In the genomic region with DNA sequence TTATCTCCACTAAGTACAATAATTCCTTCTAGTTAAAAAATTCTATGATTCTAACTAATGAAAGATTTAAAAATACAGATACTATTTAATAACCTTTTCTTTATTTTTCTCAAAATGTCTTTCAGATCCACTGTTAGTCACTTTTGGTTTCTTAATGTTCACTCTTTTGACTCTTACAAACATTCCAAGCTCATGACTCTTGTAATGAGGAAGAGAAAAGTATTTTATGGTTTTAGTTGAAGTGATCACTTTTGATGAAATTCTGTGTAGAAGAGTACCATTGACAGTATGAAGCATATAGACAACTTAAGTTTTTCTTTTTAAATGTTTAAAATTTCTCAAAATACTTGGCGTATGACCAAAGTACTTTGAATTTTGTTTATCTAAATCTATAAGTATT, we compare ENCODE assay signal across 22 cellular contexts. TPM values are rescaled to one million over a fixed set of nuclear protein-coding genes. Genes with fewer than 3 reads are reported as not detected.
DNase-seq lines count a peak whose midpoint lies in the region; ATAC-seq, FAIRE-seq and TF ChIP-seq lines count a peak whose summit lies in the region.
"Had no signal": no experiment of that assay in that cellular context is flagged by ENCODE, and none has a peak within 500 bp of the region (broad histone marks: within the 10 kb centered on the region; RNA-seq: fewer than 3 reads in every experiment).

No MANE protein-coding gene starts in this region.

- no peaks in the 10 kb centered on the region for H3K9me3 Mint-ChIP-seq in stimulated activated effector memory CD8-positive, alpha-beta T cell treated with anti-CD3 and anti-CD28 coated beads, Interleukin-12 subunit alpha, Interleukin-12 subunit beta, amount 100 ng/mL, for 72 hours
- H3K9me3 Mint-ChIP-seq: CD8-positive, alpha-beta T cell; natural killer cell treated with Interleukin-12 subunit alpha and Interleukin-12 subunit beta and Interleukin-15 and Interleukin-18, amount 100 ng/mL, for 72 hours had no signal

- no peak overlapping the region for H3K27ac Mint-ChIP-seq in stimulated activated effector memory CD8-positive, alpha-beta T cell treated with anti-CD3 and anti-CD28 coated beads, Interleukin-12 subunit alpha, Interleukin-12 subunit beta, amount 100 ng/mL, for 72 hours
- H3K27ac Mint-ChIP-seq: activated CD4-positive, alpha-beta T cell treated with anti-CD3 and anti-CD28 coated beads for 36 hours; CD8-positive, alpha-beta T cell; natural killer cell treated with Interleukin-12 subunit alpha and Interleukin-12 subunit beta and Interleukin-15 and Interleukin-18, amount 100 ng/mL, for 72 hours had no signal

- no peaks in the 10 kb centered on the region for H3K4me1 Mint-ChIP-seq in stimulated activated effector memory CD8-positive, alpha-beta T cell treated with anti-CD3 and anti-CD28 coated beads, Interleukin-12 subunit alpha, Interleukin-12 subunit beta, amount 100 ng/mL, for 72 hours

- ATAC-seq in RWPE2 (ENCODE audit: low read depth) (peak; percentile 51; the same call in 1 of the 3 replicates), GM19455 (IDR thresholded peaks at IDR 0.05; ENCODE audit: unreplicated experiment) (no peak)
- no peak for ATAC-seq in stimulated activated effector memory CD8-positive, alpha-beta T cell treated with anti-CD3 and anti-CD28 coated beads, Interleukin-12 subunit alpha, Interleukin-12 subunit beta, amount 100 ng/mL, for 72 hours
- ATAC-seq: activated CD4-positive, alpha-beta T cell treated with anti-CD3 and anti-CD28 coated beads for 36 hours; body of pancreas; CD8-positive, alpha-beta T cell; gastroesophageal sphincter; natural killer cell treated with Interleukin-12 subunit alpha and Interleukin-12 subunit beta and Interleukin-15 and Interleukin-18, amount 100 ng/mL, for 72 hours had no signal

- TF ChIP-seq CTCF in RWPE2 (IDR thresholded peaks at IDR 0.05; ENCODE audit: poor library complexity, severe bottlenecking), result no peak
- no peak for TF ChIP-seq CTCF in sigmoid colon (IDR thresholded peaks at IDR 0.05)

- DNase-seq in EL (peak; percentile 69), RWPE2 (ENCODE audit: low spot score) (no peak), kidney tubule cell (ENCODE audit: low spot score) (peak; percentile 66), sigmoid colon (no peak), SKM-1 (lab: John Stamatoyannopoulos, UW; ENCODE audit: unreplicated experiment) (no peak)
- no peak for DNase-seq in stimulated activated effector memory CD8-positive, alpha-beta T cell treated with anti-CD3 and anti-CD28 coated beads, Interleukin-12 subunit alpha, Interleukin-12 subunit beta, amount 100 ng/mL, for 72 hours (ENCODE audit: low spot score in 2 of 2)
- DNase-seq: activated CD4-positive, alpha-beta T cell treated with anti-CD3 and anti-CD28 coated beads for 36 hours; activated CD8-positive, alpha-beta memory T cell treated with anti-CD3 and anti-CD28 coated beads, Interleukin-2, amount 50 U/mL, for 4 hours; activated gamma-delta T cell treated with Interleukin-2 at 50 U/mL for 16 hours; body of pancreas; CD8-positive, alpha-beta T cell; DND-41; Karpas-422; NCI-H1436; NCI-H2227 treated with DMSO at 0.1 percent for 48 hours; SHP77; T-helper 9 cell had no signal

- H3K27ac ChIP-seq in RWPE2 (ENCODE audit: poor library complexity, severe bottlenecking), result peak overlapping the region; percentile 41
- H3K27ac ChIP-seq in sigmoid colon, result no peak overlapping the region
- H3K27ac ChIP-seq: gastroesophageal sphincter, vagina had no signal

- no peak for TF ChIP-seq POLR2A in sigmoid colon (IDR thresholded peaks at IDR 0.05)

- H3K4me1 ChIP-seq in RWPE2 (ENCODE audit: insufficient read depth, poor library complexity, severe bottlenecking) (peaks cover 11% of the 10 kb centered on the region), sigmoid colon (no peaks in the 10 kb centered on the region)
- H3K4me1 ChIP-seq: body of pancreas, gastroesophageal sphincter, vagina had no signal

- H3K4me3 ChIP-seq in RWPE2 (ENCODE audit: severe bottlenecking) (no peak overlapping the region), sigmoid colon (no peak overlapping the region)
- H3K4me3 ChIP-seq: body of pancreas, gastroesophageal sphincter, vagina had no signal

- H3K9me3 ChIP-seq in RWPE2 (ENCODE audit: severe bottlenecking) (no peaks in the 10 kb centered on the region), sigmoid colon (no peaks in the 10 kb centered on the region)
- H3K9me3 ChIP-seq: body of pancreas, gastroesophageal sphincter, vagina had no signal

- H3K36me3 ChIP-seq in RWPE2 (ENCODE audit: low read depth) (peaks cover 80% of the 10 kb centered on the region), sigmoid colon (peaks cover 13 to 72% (median 16%) of the 10 kb centered on the region in 4 donors)

- intact Hi-C loops in sigmoid colon (cut with DNase I), result no loop called here

- peak; percentile 68 for FAIRE-seq in endometrium (lab: Jason Lieb, UNC)

- H3K36me3 Mint-ChIP-seq in stimulated activated effector memory CD8-positive, alpha-beta T cell treated with anti-CD3 and anti-CD28 coated beads, Interleukin-12 subunit alpha, Interleukin-12 subunit beta, amount 100 ng/mL, for 72 hours, result peaks cover 99% of the 10 kb centered on the region

- 95 to 99% methylated on average over 1 of the region's 1 CpG for WGBS in sigmoid colon, 2 donors

- H3K4me3 Mint-ChIP-seq in stimulated activated effector memory CD8-positive, alpha-beta T cell treated with anti-CD3 and anti-CD28 coated beads, Interleukin-12 subunit alpha, Interleukin-12 subunit beta, amount 100 ng/mL, for 72 hours, result no peak overlapping the region
- H3K4me3 Mint-ChIP-seq: activated CD4-positive, alpha-beta T cell treated with anti-CD3 and anti-CD28 coated beads for 36 hours; CD8-positive, alpha-beta T cell; natural killer cell treated with Interleukin-12 subunit alpha and Interleukin-12 subunit beta and Interleukin-15 and Interleukin-18, amount 100 ng/mL, for 72 hours had no signal

- no peak for TF ChIP-seq EP300 in sigmoid colon (IDR thresholded peaks at IDR 0.05)

- no peaks in the 10 kb centered on the region for H3K27me3 ChIP-seq in RWPE2 (ENCODE audit: insufficient read depth, poor library complexity, severe bottlenecking)
- no peaks in the 10 kb centered on the region for H3K27me3 ChIP-seq in sigmoid colon
- H3K27me3 ChIP-seq: body of pancreas, gastroesophageal sphincter, vagina had no signal

RNA-seq across cellular contexts. Expression of gene COG3, which starts 27.8 kb away (rescaled TPM):
- total RNA-seq in sigmoid colon, result 10 to 100 TPM; 24.9 to 30.0 (median 27.2) TPM
- polyA plus RNA-seq in sigmoid colon, result 10 to 100 TPM; 22.9 to 30.7 (median 29.4) TPM

Comparison
In these comparisons a context has a peak if more than half of its experiments do, and no peak if none do; other contexts are left out.
1. DNase-seq: peak in EL (single experiment) and kidney tubule cell (single experiment); none in RWPE2 (single experiment), stimulated activated effector memory CD8-positive, alpha-beta T cell treated with anti-CD3 and anti-CD28 coated beads, Interleukin-12 subunit alpha, Interleukin-12 subunit beta, amount 100 ng/mL, for 72 hours (0 of 2), sigmoid colon (single experiment) and SKM-1 (single experiment).